ENCODE assay signal across 8 cellular contexts in genomic region chr7:55569797-55570196, GRCh38. TPM values are rescaled to one million over a fixed set of nuclear protein-coding genes. Genes with fewer than 3 reads are reported as not detected.
DNase-seq lines count a peak whose midpoint lies in the region; ATAC-seq and TF ChIP-seq lines count a peak whose summit lies in the region.

No MANE protein-coding gene starts in this region.

- DNase-seq in activated T-cell treated with anti-CD3 and anti-CD28 coated beads for 24 hours (ENCODE audit: low read depth) = peak; percentile 57
- DNase-seq in activated T-cell treated with anti-CD3 and anti-CD28 coated beads, Interleukin-2, amount 50 U/mL, for 1 hour = no peak
- DNase-seq in activated CD8-positive, alpha-beta memory T cell treated with anti-CD3 and anti-CD28 coated beads for 4 hours (ENCODE audit: low read depth in 2 of 2) = peak; percentile 19 to 28
- no peak for DNase-seq in neural crest cell (ENCODE audit: low read depth, low spot score)
- DNase-seq in ecto neural progenitor cell (ENCODE audit: low spot score) = no peak
- DNase-seq in NCI-H446 (lab: John Stamatoyannopoulos, UW) = no peak
- no peak for DNase-seq in NCI-H1105 treated with DMSO at 0.1 percent for 48 hours (lab: John Stamatoyannopoulos, UW)

- peaks cover 19% of the 10 kb centered on the region for H3K27me3 Mint-ChIP-seq in neural crest cell (ENCODE audit: low read depth)

- H3K27ac Mint-ChIP-seq in neural crest cell (ENCODE audit: unreplicated experiment) = no peak overlapping the region

- peaks cover 51% of the 10 kb centered on the region for H3K4me1 Mint-ChIP-seq in neural crest cell

- no peaks in the 10 kb centered on the region for H3K9me3 Mint-ChIP-seq in neural crest cell

- ATAC-seq in HG03175 (IDR thresholded peaks at IDR 0.05; ENCODE audit: unreplicated experiment) = peak; percentile 26

- H3K4me3 Mint-ChIP-seq in neural crest cell = peak overlapping the region; percentile 83

- H3K36me3 Mint-ChIP-seq in neural crest cell (ENCODE audit: low read depth) = no peaks in the 10 kb centered on the region

- TF ChIP-seq CTCF in neural crest cell (conservative IDR thresholded peaks at IDR 0.05) = no peak

RNA-seq across cellular contexts. Expression of gene VOPP1, which starts 2.5 kb away (rescaled TPM):
- 50.7 and 51.6 TPM in 2 replicates for total RNA-seq in neural crest cell

Comparison
In these comparisons a context has a peak if more than half of its experiments do, and no peak if none do; other contexts are left out.
1. DNase-seq: peak in activated T-cell treated with anti-CD3 and anti-CD28 coated beads for 24 hours (single experiment) and activated CD8-positive, alpha-beta memory T cell treated with anti-CD3 and anti-CD28 coated beads for 4 hours (2 of 2); none in activated T-cell treated with anti-CD3 and anti-CD28 coated beads, Interleukin-2, amount 50 U/mL, for 1 hour (single experiment), neural crest cell (single experiment), ecto neural progenitor cell (single experiment), NCI-H446 (0 of 2) and NCI-H1105 treated with DMSO at 0.1 percent for 48 hours (single experiment).